Comparison of ENCODE assay signal across 18 cellular contexts in the genomic region with DNA sequence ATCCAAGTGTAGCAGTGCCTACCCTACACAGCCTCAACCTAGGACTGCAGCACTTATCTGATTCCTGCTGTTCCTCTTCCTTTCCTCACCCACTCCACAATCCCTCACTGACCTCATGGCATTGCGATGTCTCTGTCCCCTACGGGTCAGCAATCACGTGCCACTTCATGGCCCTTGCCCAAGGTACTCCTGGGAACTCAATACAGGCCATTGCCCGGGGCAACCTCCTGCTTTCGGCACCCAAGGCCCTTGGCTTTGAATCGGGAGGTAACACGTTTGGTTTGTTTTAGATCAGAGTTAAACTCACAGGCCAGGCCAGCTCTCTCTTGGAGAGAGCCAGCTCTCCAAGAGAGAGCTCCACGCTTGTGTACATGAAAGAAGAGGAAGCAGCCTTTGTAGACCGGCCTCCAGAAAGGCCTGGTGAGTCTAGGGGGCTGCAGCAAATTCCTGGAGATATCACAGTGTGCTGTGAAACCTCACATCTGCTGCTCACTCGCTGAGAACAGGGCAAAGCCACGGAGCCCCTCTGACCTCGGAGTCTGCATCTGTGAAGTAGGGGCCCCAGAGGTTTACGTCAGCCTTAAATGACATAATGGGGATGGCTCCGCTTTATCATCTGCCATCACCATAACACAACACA. TPM values are rescaled to one million over a fixed set of nuclear protein-coding genes. Genes with fewer than 3 reads are reported as not detected.
DNase-seq lines count a peak whose midpoint lies in the region; ATAC-seq and TF ChIP-seq lines count a peak whose summit lies in the region.
"Had no signal": no experiment of that assay in that cellular context is flagged by ENCODE, and none has a peak within 500 bp of the region (broad histone marks: within the 10 kb centered on the region; RNA-seq: fewer than 3 reads in every experiment).

No MANE protein-coding gene starts in this region.

- peak overlapping the region; percentile 61 to 71 for H3K27ac ChIP-seq in breast epithelium
- peak overlapping the region in 8 of 10 donors; percentile 33 to 72 (median 44) for H3K27ac ChIP-seq in heart right ventricle
- peak overlapping the region; percentile 88 for H3K27ac ChIP-seq in mesodermal cell (ENCODE audit: low read depth, low read length, severe bottlenecking)
- peak overlapping the region; percentile 4 to 62 (median 41) for H3K27ac ChIP-seq in upper lobe of left lung
- H3K27ac ChIP-seq: coronary artery, HL-60 had no signal

- H3K4me1 ChIP-seq in breast epithelium (peaks cover 0 to 5% of the 10 kb centered on the region in 2 donors), heart right ventricle (peaks cover 0 to 85% (median 33%) of the 10 kb centered on the region in 9 donors), mesodermal cell (ENCODE audit: control insufficient read depth, insufficient read depth, low read length, poor library complexity, severe bottlenecking) (peaks cover 10% of the 10 kb centered on the region), upper lobe of left lung (peaks cover 2 to 23% (median 10%) of the 10 kb centered on the region in 4 donors)

- TF ChIP-seq CTCF in breast epithelium (IDR thresholded peaks at IDR 0.05) (no peak), MCF 10A (IDR thresholded peaks at IDR 0.05; ENCODE audit: unreplicated experiment) (no peak), heart right ventricle (IDR thresholded peaks at IDR 0.05) (no peak), upper lobe of left lung (IDR thresholded peaks at IDR 0.05) (no peak)

- TF ChIP-seq POLR2A in breast epithelium (IDR thresholded peaks at IDR 0.05): no peak
- no peak for TF ChIP-seq POLR2A in upper lobe of left lung (IDR thresholded peaks at IDR 0.05)

- H3K27me3 Mint-ChIP-seq in MCF 10A (ENCODE audit: insufficient read depth, unreplicated experiment): no peaks in the 10 kb centered on the region
- H3K27me3 Mint-ChIP-seq in activated CD8-positive, alpha-beta T cell treated with anti-CD3 and anti-CD28 coated beads, Interleukin-2, amount 10 ng/mL, durations not matched to agents 7 days and 5 days (ENCODE audit: low read depth): peaks cover 13% of the 10 kb centered on the region

- H3K36me3 ChIP-seq in breast epithelium (no peaks in the 10 kb centered on the region), heart right ventricle (no peaks in the 10 kb centered on the region), mesodermal cell (ENCODE audit: control insufficient read depth, insufficient read depth, low read length) (no peaks in the 10 kb centered on the region), upper lobe of left lung (no peaks in the 10 kb centered on the region)

- ATAC-seq in heart right ventricle (peak; percentile 48 to 71 (median 62)), upper lobe of left lung (ENCODE audit: low FRiP score in 2 of 2) (peak; percentile 23 to 32), HG03432 (IDR thresholded peaks at IDR 0.05; ENCODE audit: unreplicated experiment) (no peak)
- no peak for ATAC-seq in activated CD8-positive, alpha-beta T cell treated with anti-CD3 and anti-CD28 coated beads, Interleukin-2, amount 10 ng/mL, durations not matched to agents 7 days and 5 days
- ATAC-seq: esophagus mucosa had no signal

- no peak overlapping the region for H3K27ac Mint-ChIP-seq in MCF 10A (ENCODE audit: low read depth, unreplicated experiment)
- H3K27ac Mint-ChIP-seq in activated CD8-positive, alpha-beta T cell treated with anti-CD3 and anti-CD28 coated beads, Interleukin-2, amount 10 ng/mL, durations not matched to agents 7 days and 5 days: no peak overlapping the region
- H3K27ac Mint-ChIP-seq: HFFc6 had no signal

- no peaks in the 10 kb centered on the region for H3K9me3 ChIP-seq in breast epithelium
- H3K9me3 ChIP-seq in heart right ventricle: no peaks in the 10 kb centered on the region
- peaks cover 4% of the 10 kb centered on the region for H3K9me3 ChIP-seq in mesodermal cell (ENCODE audit: control insufficient read depth, low read length)
- no peaks in the 10 kb centered on the region for H3K9me3 ChIP-seq in upper lobe of left lung

- WGBS in heart right ventricle, 2 donors: 35 to 40% methylated on average over 14 of the region's 14 CpGs
- WGBS in mesodermal cell (ENCODE audit: insufficient coverage in 2 of 2), 2 experiments: 89 to 97% methylated on average over 8 to 12 of the region's 14 CpGs
- 52 to 60% methylated on average over 12 to 14 of the region's 14 CpGs for WGBS in upper lobe of left lung, 2 donors

- BruUV-seq in MCF 10A (replicated peaks; lab: Mats Ljungman, UMichigan): no TSS peak

- H3K4me3 ChIP-seq in breast epithelium: no peak overlapping the region
- H3K4me3 ChIP-seq in heart right ventricle: no peak overlapping the region
- H3K4me3 ChIP-seq in mesodermal cell (ENCODE audit: extremely low read depth, insufficient read depth, low read length, poor library complexity, severe bottlenecking): no peak overlapping the region
- no peak overlapping the region for H3K4me3 ChIP-seq in upper lobe of left lung
- H3K4me3 ChIP-seq: coronary artery had no signal

- no peaks in the 10 kb centered on the region for H3K9me3 Mint-ChIP-seq in MCF 10A (ENCODE audit: unreplicated experiment)
- H3K9me3 Mint-ChIP-seq in activated CD8-positive, alpha-beta T cell treated with anti-CD3 and anti-CD28 coated beads, Interleukin-2, amount 10 ng/mL, durations not matched to agents 7 days and 5 days (ENCODE audit: insufficient read depth): no peaks in the 10 kb centered on the region
- H3K9me3 Mint-ChIP-seq: HFFc6 had no signal

- no peak for TF ChIP-seq EP300 in upper lobe of left lung (IDR thresholded peaks at IDR 0.05)

- POLR2A ChIA-PET in MCF 10A (lab: Yijun Ruan, JAX): no interaction called here
- POLR2A ChIA-PET in activated CD8-positive, alpha-beta T cell treated with anti-CD3 and anti-CD28 coated beads, Interleukin-2, amount 10 ng/mL, durations not matched to agents 7 days and 5 days (lab: Charles Lee): no interaction called here

- CTCF ChIA-PET in MCF 10A (lab: Yijun Ruan, JAX): no interaction called here
- CTCF ChIA-PET in activated CD8-positive, alpha-beta T cell treated with anti-CD3 and anti-CD28 coated beads, Interleukin-2, amount 10 ng/mL, durations not matched to agents 7 days and 5 days (lab: Charles Lee): no interaction called here

- H3K27me3 ChIP-seq in breast epithelium (no peaks in the 10 kb centered on the region), heart right ventricle (no peaks in the 10 kb centered on the region), upper lobe of left lung (no peaks in the 10 kb centered on the region)

- DNase-seq in breast epithelium (ENCODE audit: low spot score in 2 of 2) (peak; percentile 52 to 78), MCF 10A (ENCODE audit: unreplicated experiment) (no peak), heart right ventricle (peak in 1 of 2 donors; percentile 34), upper lobe of left lung (peak in 1 of 2 donors; percentile 32), AML-193 (lab: John Stamatoyannopoulos, UW) (no peak)
- DNase-seq in activated CD8-positive, alpha-beta T cell treated with anti-CD3 and anti-CD28 coated beads, Interleukin-2, amount 10 ng/mL, durations not matched to agents 7 days and 5 days: no peak
- DNase-seq: activated CD4-positive, CD25-positive, alpha-beta regulatory T cell; HFFc6; NCI-H1105 treated with DMSO at 0.1 percent for 48 hours; NCI-H2171; stimulated activated CD4-positive, alpha-beta T cell treated with anti-CD3 and anti-CD28 coated beads, Interleukin-4, amount 100 ng/mL, for 24 hours; T-helper 1 cell had no signal

- H3K36me3 Mint-ChIP-seq in MCF 10A (ENCODE audit: insufficient read depth, unreplicated experiment): no peaks in the 10 kb centered on the region
- H3K36me3 Mint-ChIP-seq in activated CD8-positive, alpha-beta T cell treated with anti-CD3 and anti-CD28 coated beads, Interleukin-2, amount 10 ng/mL, durations not matched to agents 7 days and 5 days (ENCODE audit: low read depth): no peaks in the 10 kb centered on the region

- no peaks in the 10 kb centered on the region for H3K4me1 Mint-ChIP-seq in MCF 10A (ENCODE audit: insufficient read depth, unreplicated experiment)
- H3K4me1 Mint-ChIP-seq in activated CD8-positive, alpha-beta T cell treated with anti-CD3 and anti-CD28 coated beads, Interleukin-2, amount 10 ng/mL, durations not matched to agents 7 days and 5 days (ENCODE audit: low read depth): no peaks in the 10 kb centered on the region

- intact Hi-C loops in breast epithelium (cut with DNase I; ENCODE audit: low total_unique reads): no loop called here
- intact Hi-C loops in MCF 10A (cut with micrococcal nuclease): no loop called here
- intact Hi-C loops in heart right ventricle (cut with DNase I): no loop called here

- no peak overlapping the region for H3K4me3 Mint-ChIP-seq in MCF 10A (ENCODE audit: unreplicated experiment)
- no peak overlapping the region for H3K4me3 Mint-ChIP-seq in activated CD8-positive, alpha-beta T cell treated with anti-CD3 and anti-CD28 coated beads, Interleukin-2, amount 10 ng/mL, durations not matched to agents 7 days and 5 days
- H3K4me3 Mint-ChIP-seq: HFFc6, neural crest cell had no signal

RNA-seq across cellular contexts. Expression of a gene that starts 12.2 kb away (rescaled TPM):
- total RNA-seq in breast epithelium (10 to 100 TPM; 23.7 to 73.6 (median 48.5) TPM), MCF 10A (2022) (15.7 and 17.9 TPM in 2 replicates), heart right ventricle (10 to 100 TPM in 2 of 10 donors, 1 to 10 TPM in 8; 3.7 to 14.5 (median 5.9) TPM), upper lobe of left lung (10 to 100 TPM in 5 of 6 donors, 1 to 10 TPM in 1; 9.7 to 35.5 (median 18.8) TPM)
- 1 to 10 TPM; 2.6 to 6.1 TPM for polyA plus RNA-seq in heart right ventricle
- 6.4 TPM for polyA plus RNA-seq in mesodermal cell (2013, experiment 1 of 2)
- 5.1 TPM for polyA plus RNA-seq in mesodermal cell (2013, experiment 2 of 2)
- 1 to 10 TPM; 1.6 TPM for total RNA-seq in activated CD8-positive, alpha-beta T cell treated with anti-CD3 and anti-CD28 coated beads, Interleukin-2, amount 10 ng/mL, durations not matched to agents 7 days and 5 days

Comparison
In these comparisons a context has a peak if more than half of its experiments do, and no peak if none do; other contexts are left out.
1. DNase-seq: peak in breast epithelium (2 of 2); none in MCF 10A (single experiment), AML-193 (0 of 2) and activated CD8-positive, alpha-beta T cell treated with anti-CD3 and anti-CD28 coated beads, Interleukin-2, amount 10 ng/mL, durations not matched to agents 7 days and 5 days (single experiment).
2. ATAC-seq: peak in heart right ventricle (8 of 8) and upper lobe of left lung (2 of 2); none in activated CD8-positive, alpha-beta T cell treated with anti-CD3 and anti-CD28 coated beads, Interleukin-2, amount 10 ng/mL, durations not matched to agents 7 days and 5 days (single experiment) and HG03432 (single experiment).
3. Peak in every context shown above with its lines, with median percentiles within 50 percentile points of each other: H3K27ac ChIP-seq.